In genomic region chr12:100576311-100577036, GRCh38 we compare ENCODE assay signal across 12 cellular contexts. TPM values are rescaled to one million over a fixed set of nuclear protein-coding genes. Genes with fewer than 3 reads are reported as not detected.
DNase-seq lines count a peak whose midpoint lies in the region; ATAC-seq, FAIRE-seq and TF ChIP-seq lines count a peak whose summit lies in the region.
"Had no signal": no experiment of that assay in that cellular context is flagged by ENCODE, and none has a peak within 500 bp of the region (broad histone marks: within the 10 kb centered on the region; RNA-seq: fewer than 3 reads in every experiment).

No MANE protein-coding gene starts in this region.

- peaks cover 13% of the 10 kb centered on the region for H3K4me1 Mint-ChIP-seq in activated CD8-positive, alpha-beta memory T cell treated with anti-CD3 and anti-CD28 coated beads, Interleukin-2, amount 10 ng/mL, durations not matched to agents 7 days and 5 days

- no peak overlapping the region for H3K4me3 Mint-ChIP-seq in activated CD8-positive, alpha-beta memory T cell treated with anti-CD3 and anti-CD28 coated beads, Interleukin-2, amount 10 ng/mL, durations not matched to agents 7 days and 5 days
- H3K4me3 Mint-ChIP-seq: activated T-helper 17 cell treated with anti-CD3 and anti-CD28 coated beads, Interleukin-2, amount 50 U/mL, for 72 hours had no signal

- no peaks in the 10 kb centered on the region for H3K36me3 Mint-ChIP-seq in activated CD8-positive, alpha-beta memory T cell treated with anti-CD3 and anti-CD28 coated beads, Interleukin-2, amount 10 ng/mL, durations not matched to agents 7 days and 5 days

- no peak for TF ChIP-seq CTCF in HepG2 (CRISPR knock-in tag; IDR thresholded peaks at IDR 0.05)
- TF ChIP-seq CTCF in right lobe of liver (IDR thresholded peaks at IDR 0.05), result no peak
- no peak for TF ChIP-seq CTCF in RWPE2 (IDR thresholded peaks at IDR 0.05; ENCODE audit: poor library complexity, severe bottlenecking)
- TF ChIP-seq CTCF in fibroblast of pulmonary artery (IDR thresholded peaks at IDR 0.05; ENCODE audit: low read length, missing control alignments), result no peak
- TF ChIP-seq CTCF in esophagus squamous epithelium (IDR thresholded peaks at IDR 0.05), result no peak
- TF ChIP-seq CTCF in lower lobe of right lung (IDR thresholded peaks at IDR 0.05), result no peak

- H3K4me3 ChIP-seq in HepG2 (replicated peaks in 1 of 3; ENCODE audit: insufficient read depth in 1 of 3, low read depth in 2 of 3, low read length in 3 of 3) (no peak overlapping the region), right lobe of liver (no peak overlapping the region), RWPE2 (ENCODE audit: severe bottlenecking) (no peak overlapping the region), fibroblast of pulmonary artery (replicated peaks; ENCODE audit: low read depth, low read length) (no peak overlapping the region), esophagus squamous epithelium (no peak overlapping the region), lower lobe of right lung (no peak overlapping the region)
- H3K4me3 ChIP-seq: skin epidermis had no signal

- H3K4me1 ChIP-seq in HepG2 (ENCODE audit: insufficient read depth, low read length) (peaks cover 37% of the 10 kb centered on the region), right lobe of liver (peaks cover 0 to 7% (median 0%) of the 10 kb centered on the region in 4 donors), RWPE2 (ENCODE audit: insufficient read depth, poor library complexity, severe bottlenecking) (peaks cover 20% of the 10 kb centered on the region), esophagus squamous epithelium (peaks cover 12 to 23% (median 13%) of the 10 kb centered on the region in 3 donors), lower lobe of right lung (peaks cover 21% of the 10 kb centered on the region)

- CTCF ChIA-PET in HepG2 (lab: Yijun Ruan, JAX; ENCODE audit: low intra/inter-chr PET ratio, low total read pairs), result no interaction called here
- CTCF ChIA-PET in activated CD8-positive, alpha-beta memory T cell treated with anti-CD3 and anti-CD28 coated beads, Interleukin-2, amount 10 ng/mL, durations not matched to agents 7 days and 5 days (lab: Charles Lee), result no interaction called here

- H3K9me3 Mint-ChIP-seq in activated CD8-positive, alpha-beta memory T cell treated with anti-CD3 and anti-CD28 coated beads, Interleukin-2, amount 10 ng/mL, durations not matched to agents 7 days and 5 days (ENCODE audit: low read depth), result no peaks in the 10 kb centered on the region
- H3K9me3 Mint-ChIP-seq: activated T-helper 17 cell treated with anti-CD3 and anti-CD28 coated beads, Interleukin-2, amount 50 U/mL, for 72 hours had no signal

- no peak for FAIRE-seq in HepG2 (lab: Jason Lieb, UNC)
- FAIRE-seq in urothelium cell line (lab: Jason Lieb, UNC), result no peak

- intact Hi-C loops in HepG2 (cut with micrococcal nuclease; ENCODE audit: unreplicated experiment) (no loop called here), right lobe of liver (cut with DNase I) (no loop called here), esophagus squamous epithelium (cut with DNase I) (no loop called here), lower lobe of right lung (cut with DNase I) (no loop called here)

- H3K4me2 ChIP-seq in HepG2 (ENCODE audit: low read depth, low read length), result no peak overlapping the region

- H3K9ac ChIP-seq in HepG2 (ENCODE audit: insufficient read depth, low read depth, low read length), result no peak overlapping the region

- H3K27ac Mint-ChIP-seq in activated CD8-positive, alpha-beta memory T cell treated with anti-CD3 and anti-CD28 coated beads, Interleukin-2, amount 10 ng/mL, durations not matched to agents 7 days and 5 days, result no peak overlapping the region
- H3K27ac Mint-ChIP-seq: activated T-helper 17 cell treated with anti-CD3 and anti-CD28 coated beads, Interleukin-2, amount 50 U/mL, for 72 hours had no signal

- BruUV-seq in HepG2 (replicated peaks; lab: Mats Ljungman, UMichigan), result no TSS peak

- H3K9me3 ChIP-seq in HepG2 (ENCODE audit: low read length), result no peaks in the 10 kb centered on the region
- H3K9me3 ChIP-seq in right lobe of liver, result no peaks in the 10 kb centered on the region
- H3K9me3 ChIP-seq in RWPE2 (ENCODE audit: severe bottlenecking), result no peaks in the 10 kb centered on the region
- H3K9me3 ChIP-seq in esophagus squamous epithelium, result no peaks in the 10 kb centered on the region
- no peaks in the 10 kb centered on the region for H3K9me3 ChIP-seq in lower lobe of right lung

- H3K79me2 ChIP-seq in HepG2 (ENCODE audit: insufficient read depth, low read length), result peaks cover 69% of the 10 kb centered on the region

- no peak for TF ChIP-seq EP300 in HepG2 (IDR thresholded peaks at IDR 0.05; ENCODE audit: low read depth in 2 of 2, low read length in 2 of 2)
- no peak for TF ChIP-seq EP300 in HepG2 (CRISPR knock-in tag; IDR thresholded peaks at IDR 0.05; ENCODE audit: borderline replicate concordance)

- H4K20me1 ChIP-seq in HepG2 (ENCODE audit: insufficient read depth, low read length), result no peaks in the 10 kb centered on the region

- no peak for ATAC-seq in HepG2
- ATAC-seq in right lobe of liver, result no peak
- peak; percentile 58 for ATAC-seq in RWPE2 (ENCODE audit: low read depth)
- no peak for ATAC-seq in activated CD8-positive, alpha-beta memory T cell treated with anti-CD3 and anti-CD28 coated beads, Interleukin-2, amount 10 ng/mL, durations not matched to agents 7 days and 5 days
- no peak for ATAC-seq in lower lobe of right lung
- ATAC-seq: activated T-helper 17 cell treated with anti-CD3 and anti-CD28 coated beads, Interleukin-2, amount 50 U/mL, for 72 hours had no signal

- H2AFZ ChIP-seq in HepG2 (ENCODE audit: low read length), result no peak overlapping the region

- DNase-seq in HepG2 (ENCODE audit: low spot score) (no peak), right lobe of liver (no peak), RWPE2 (ENCODE audit: low spot score) (no peak), fibroblast of pulmonary artery (ENCODE audit: low read depth) (peak; percentile 89), urothelium cell line (ENCODE audit: low spot score) (peak; percentile 20), esophagus squamous epithelium (lab: John Stamatoyannopoulos, UW) (no peak), lower lobe of right lung (no peak)
- no peak for DNase-seq in activated CD8-positive, alpha-beta memory T cell treated with anti-CD3 and anti-CD28 coated beads, Interleukin-2, amount 10 ng/mL, durations not matched to agents 7 days and 5 days
- DNase-seq: NCI-H1105 treated with DMSO at 0.1 percent for 48 hours had no signal

- in situ Hi-C loops in HepG2 (cut with HindIII; ENCODE audit: extremely low pct_ligation_motif_present, low pct_unique_long_range_greater_than_20kb), result no loop called here

- H3K27me3 ChIP-seq in HepG2 (ENCODE audit: control insufficient read depth in 1 of 2, insufficient read depth in 2 of 2, low read length in 2 of 2) (peaks cover 0 to 4% of the 10 kb centered on the region in 2 experiments; a peak in 1 of 5 replicates), right lobe of liver (no peaks in the 10 kb centered on the region), RWPE2 (ENCODE audit: insufficient read depth, poor library complexity, severe bottlenecking) (no peaks in the 10 kb centered on the region), esophagus squamous epithelium (no peaks in the 10 kb centered on the region), lower lobe of right lung (ENCODE audit: low read depth) (no peaks in the 10 kb centered on the region)

- POLR2A ChIA-PET in HepG2 (lab: Yijun Ruan, JAX), result no interaction called here

- no peaks in the 10 kb centered on the region for H3K36me3 ChIP-seq in HepG2 (replicated peaks in 1 of 2; ENCODE audit: control insufficient read depth in 1 of 2, insufficient read depth in 2 of 2, low read length in 2 of 2)
- no peaks in the 10 kb centered on the region for H3K36me3 ChIP-seq in right lobe of liver
- H3K36me3 ChIP-seq in RWPE2 (ENCODE audit: low read depth), result no peaks in the 10 kb centered on the region
- H3K36me3 ChIP-seq in esophagus squamous epithelium, result no peaks in the 10 kb centered on the region
- H3K36me3 ChIP-seq in lower lobe of right lung, result no peaks in the 10 kb centered on the region

- no peak for TF ChIP-seq RAD21 in HepG2 (CRISPR knock-in tag; IDR thresholded peaks at IDR 0.05)

- no peak overlapping the region for H3K27ac ChIP-seq in HepG2 (ENCODE audit: extremely low read length, insufficient read depth, low read length)
- H3K27ac ChIP-seq in right lobe of liver, result no peak overlapping the region
- H3K27ac ChIP-seq in RWPE2 (ENCODE audit: poor library complexity, severe bottlenecking), result no peak overlapping the region
- H3K27ac ChIP-seq in esophagus squamous epithelium, result no peak overlapping the region
- H3K27ac ChIP-seq in lower lobe of right lung, result no peak overlapping the region
- H3K27ac ChIP-seq: C4-2B, skin epidermis had no signal

- TF ChIP-seq POLR2A in HepG2 (IDR thresholded peaks at IDR 0.05; ENCODE audit: insufficient read depth in 1 of 2, low read depth in 2 of 2, low read length in 2 of 2) (no peak), right lobe of liver (IDR thresholded peaks at IDR 0.05) (no peak), esophagus squamous epithelium (IDR thresholded peaks at IDR 0.05) (no peak)

- WGBS in HepG2 (ENCODE audit: low lambda C conversion rate), result 82% methylated on average over 3 of the region's 3 CpGs
- 73% methylated on average over 3 of the region's 3 CpGs for WGBS in right lobe of liver (ENCODE audit: insufficient coverage, low coverage, low lambda C conversion rate, missing lambda C conversion rate)
- 40 to 49% methylated on average over 3 of the region's 3 CpGs for WGBS in esophagus squamous epithelium, 2 donors

- H3K27me3 Mint-ChIP-seq in activated CD8-positive, alpha-beta memory T cell treated with anti-CD3 and anti-CD28 coated beads, Interleukin-2, amount 10 ng/mL, durations not matched to agents 7 days and 5 days, result peaks cover 33% of the 10 kb centered on the region

RNA-seq across cellular contexts. Expression of gene GAS2L3, which starts 3.0 kb away (rescaled TPM):
- total RNA-seq in HepG2 (2016; rRNA removed; fragmentation: Illumina TruSeq; extraction: Trizol) (20.8 and 21.3 TPM in 2 replicates), right lobe of liver (1 to 10 TPM; 1.2 to 9.4 (median 2.8) TPM), esophagus squamous epithelium (1 to 10 TPM in 3 of 4 donors, under 1 TPM in 1; 0.95 to 5.5 (median 4.3) TPM), lower lobe of right lung (19.4 TPM)
- 15.7 and 18.4 TPM in 2 replicates for total RNA-seq in HepG2 (2016; cell fraction: cytosol; rRNA removed; fragmentation: Illumina TruSeq; extraction: Trizol; ENCODE audit: low read depth)
- 18.5 and 21.5 TPM in 2 replicates for total RNA-seq in HepG2 (2016; cell fraction: insoluble cytoplasmic fraction; rRNA removed; fragmentation: Illumina TruSeq; extraction: Trizol)
- total RNA-seq in HepG2 (2016; cell fraction: membrane; rRNA removed; fragmentation: Illumina TruSeq; extraction: Trizol), result 12.0 and 13.0 TPM in 2 replicates
- 26.1 and 29.7 TPM in 2 replicates for total RNA-seq in HepG2 (2016; cell fraction: nucleus; rRNA removed; fragmentation: Illumina TruSeq; extraction: Trizol)
- polyA plus RNA-seq in HepG2 (2011; rRNA removed), result 3.3 and 7.0 TPM in 2 replicates
- 1.7 and 1.9 TPM in 2 replicates for polyA plus RNA-seq in HepG2 (2011; cell fraction: cytosol; rRNA removed)
- polyA plus RNA-seq in HepG2 (2011; cell fraction: nucleus; rRNA removed), result 5.8 and 8.2 TPM in 2 replicates
- 6.0 and 9.9 TPM in 2 replicates for polyA plus RNA-seq in HepG2 (2012)
- polyA plus RNA-seq in HepG2 (2016; cell fraction: cytosol; fragmentation: Illumina TruSeq; extraction: Trizol; ENCODE audit: low read depth), result 0.41 and 0.60 TPM in 2 replicates
- polyA plus RNA-seq in HepG2 (2016; cell fraction: insoluble cytoplasmic fraction; fragmentation: Illumina TruSeq; extraction: Trizol; ENCODE audit: low read depth), result 12.3 and 13.2 TPM in 2 replicates
- 1.6 and 2.2 TPM in 2 replicates for polyA plus RNA-seq in HepG2 (2016; cell fraction: membrane; fragmentation: Illumina TruSeq; extraction: Trizol; ENCODE audit: low read depth)
- 21.7 and 23.3 TPM in 2 replicates for polyA plus RNA-seq in HepG2 (2016; cell fraction: nucleus; fragmentation: Illumina TruSeq; extraction: Trizol; ENCODE audit: insufficient read depth, low read depth)
- 2.2 and 9.8 TPM in 2 replicates for polyA minus RNA-seq in HepG2 (2011; rRNA and poly(A)+ RNA removed; ENCODE audit: low replicate concordance)
- 11.0 TPM in 2 replicates for polyA minus RNA-seq in HepG2 (2011; cell fraction: cytosol; rRNA and poly(A)+ RNA removed)
- 52.0 and 64.4 TPM in 2 replicates for polyA minus RNA-seq in HepG2 (2011; cell fraction: nucleus; rRNA and poly(A)+ RNA removed)
- 1 to 10 TPM; 2.6 to 3.8 TPM for total RNA-seq in activated CD8-positive, alpha-beta memory T cell treated with anti-CD3 and anti-CD28 coated beads, Interleukin-2, amount 10 ng/mL, durations not matched to agents 7 days and 5 days

Comparison
In these comparisons a context has a peak if more than half of its experiments do, and no peak if none do; other contexts are left out.
1. DNase-seq: peak in fibroblast of pulmonary artery (single experiment) and urothelium cell line (single experiment); none in HepG2 (single experiment), right lobe of liver (0 of 3), RWPE2 (single experiment), esophagus squamous epithelium (single experiment), activated CD8-positive, alpha-beta memory T cell treated with anti-CD3 and anti-CD28 coated beads, Interleukin-2, amount 10 ng/mL, durations not matched to agents 7 days and 5 days (single experiment) and lower lobe of right lung (single experiment).